ENCODE assay signal across 9 cellular contexts in genomic region chr14:94051115-94051514, GRCh38. TPM values are rescaled to one million over a fixed set of nuclear protein-coding genes. Genes with fewer than 3 reads are reported as not detected.
DNase-seq lines count a peak whose midpoint lies in the region; ATAC-seq and TF ChIP-seq lines count a peak whose summit lies in the region.
"Had no signal": no experiment of that assay in that cellular context is flagged by ENCODE, and none has a peak within 500 bp of the region (broad histone marks: within the 10 kb centered on the region; RNA-seq: fewer than 3 reads in every experiment).

No MANE protein-coding gene starts in this region.

- no peak overlapping the region for H2AFZ ChIP-seq in hepatocyte

- no peaks in the 10 kb centered on the region for H3K4me1 Mint-ChIP-seq in stimulated activated naive B cell treated with anti-CD40 and anti-IgM and Interleukin-4, amounts not matched to agents 10 μg/mL and 1 μg/mL and 100 μg/mL, for 72 hours

- peaks cover 46 to 71% of the 10 kb centered on the region in 2 donors for H3K36me3 Mint-ChIP-seq in stimulated activated naive B cell treated with anti-CD40 and anti-IgM and Interleukin-4, amounts not matched to agents 10 μg/mL and 1 μg/mL and 100 μg/mL, for 72 hours

- 44 to 57% (median 49%) methylated on average over 9 of the region's 9 CpGs for WGBS in adrenal gland, 4 donors
- WGBS in hepatocyte (ENCODE audit: low lambda C conversion rate, missing lambda C conversion rate), result 68% methylated on average over 9 of the region's 9 CpGs

- DNase-seq in NCI-H1694 treated with DMSO at 0.1 percent for 48 hours (lab: John Stamatoyannopoulos, UW) (peak; percentile 17), NCI-H1694 (lab: John Stamatoyannopoulos, UW) (no peak), adrenal gland (peak in 6 of 7 donors; percentile 46 to 73 (median 63)), hepatocyte (ENCODE audit: low spot score) (peak; percentile 53)
- DNase-seq in stimulated activated naive B cell treated with anti-CD40 and anti-IgM and Interleukin-4, amounts not matched to agents 10 μg/mL and 1 μg/mL and 100 μg/mL, for 72 hours, result no peak

- H3K27ac Mint-ChIP-seq in stimulated activated naive B cell treated with anti-CD40 and anti-IgM and Interleukin-4, amounts not matched to agents 10 μg/mL and 1 μg/mL and 100 μg/mL, for 72 hours, result peak overlapping the region; percentile 65

- H3K9me3 ChIP-seq in adrenal gland (replicated peaks in 1 of 3) (no peaks in the 10 kb centered on the region), hepatocyte (ENCODE audit: low read depth) (no peaks in the 10 kb centered on the region)

- H3K79me2 ChIP-seq in hepatocyte, result no peaks in the 10 kb centered on the region

- intact Hi-C loops in adrenal gland (cut with DNase I), result no loop called here

- no peak for ATAC-seq in stimulated activated naive B cell treated with anti-CD40 and anti-IgM and Interleukin-4, amounts not matched to agents 10 μg/mL and 1 μg/mL and 100 μg/mL, for 72 hours (replicated peaks)
- ATAC-seq in HG03108 (IDR thresholded peaks at IDR 0.05; ENCODE audit: unreplicated experiment) (no peak), GM19467 (IDR thresholded peaks at IDR 0.05; ENCODE audit: unreplicated experiment) (no peak), GM18498 (IDR thresholded peaks at IDR 0.05; ENCODE audit: unreplicated experiment) (no peak)

- H3K9me3 Mint-ChIP-seq in stimulated activated naive B cell treated with anti-CD40 and anti-IgM and Interleukin-4, amounts not matched to agents 10 μg/mL and 1 μg/mL and 100 μg/mL, for 72 hours, result no peaks in the 10 kb centered on the region

- H3K9me2 ChIP-seq in hepatocyte (replicated peaks; ENCODE audit: insufficient read depth), result no peaks in the 10 kb centered on the region

- TF ChIP-seq CTCF in adrenal gland (IDR thresholded peaks at IDR 0.05) (peak in 5 of 6 experiments; percentile 35 to 49 (median 42)), hepatocyte (IDR thresholded peaks at IDR 0.05; ENCODE audit: poor library complexity) (peak; percentile 52)

- H3K27me3 Mint-ChIP-seq in stimulated activated naive B cell treated with anti-CD40 and anti-IgM and Interleukin-4, amounts not matched to agents 10 μg/mL and 1 μg/mL and 100 μg/mL, for 72 hours, result no peaks in the 10 kb centered on the region

- TF ChIP-seq POLR2A in adrenal gland (IDR thresholded peaks at IDR 0.05), result no peak

- H3K4me3 ChIP-seq in adrenal gland, result no peak overlapping the region
- no peak overlapping the region for H3K4me3 ChIP-seq in hepatocyte

- peaks cover 0 to 98% of the 10 kb centered on the region in 2 donors for H3K36me3 ChIP-seq in adrenal gland (replicated peaks in 1 of 2)
- H3K36me3 ChIP-seq in hepatocyte (replicated peaks; ENCODE audit: insufficient read depth, low read depth), result no peaks in the 10 kb centered on the region

- H3K4me3 Mint-ChIP-seq in stimulated activated naive B cell treated with anti-CD40 and anti-IgM and Interleukin-4, amounts not matched to agents 10 μg/mL and 1 μg/mL and 100 μg/mL, for 72 hours, result no peak overlapping the region

- peaks cover 7% of the 10 kb centered on the region in 2 donors for H3K4me1 ChIP-seq in adrenal gland (replicated peaks in 1 of 2)
- H3K4me1 ChIP-seq in hepatocyte (ENCODE audit: insufficient read depth), result no peaks in the 10 kb centered on the region

- H3K27me3 ChIP-seq in adrenal gland (no peaks in the 10 kb centered on the region), hepatocyte (no peaks in the 10 kb centered on the region)

- peak overlapping the region in 3 of 5 donors; percentile 7 to 13 (median 9) for H3K27ac ChIP-seq in adrenal gland
- H3K27ac ChIP-seq in hepatocyte, result no peak overlapping the region
- H3K27ac ChIP-seq: C4-2B had no signal

- no peaks in the 10 kb centered on the region for H4K20me1 ChIP-seq in hepatocyte (ENCODE audit: insufficient read depth, poor library complexity, severe bottlenecking)

- no peak overlapping the region for H3K4me2 ChIP-seq in hepatocyte

RNA-seq across cellular contexts. Expression of gene OTUB2, which starts 25.0 kb away (rescaled TPM):
- total RNA-seq in adrenal gland, result 1 to 10 TPM in 6 of 8 donors, under 1 TPM in 2; 0.17 to 2.5 (median 1.5) TPM
- polyA plus RNA-seq in adrenal gland, result 1 to 10 TPM in 1 of 3 donors, under 1 TPM in 2; 0.47 to 2.0 (median 0.48) TPM
- total RNA-seq in hepatocyte, result 2.1 and 2.7 TPM in 2 replicates
- 1.5 and 2.8 TPM in 2 replicates for polyA plus RNA-seq in hepatocyte

RNA-seq across cellular contexts. Expression of gene DDX24, which starts 29.9 kb away (rescaled TPM):
- total RNA-seq in adrenal gland (100 to 1,000 TPM; 221 to 423 (median 337) TPM), hepatocyte (127 and 134 TPM in 2 replicates)
- polyA plus RNA-seq in adrenal gland (100 to 1,000 TPM; 226 to 616 (median 296) TPM), hepatocyte (125 and 145 TPM in 2 replicates)

RNA-seq across cellular contexts. Expression of gene IFI27L1, which starts 30.0 kb away (rescaled TPM):
- total RNA-seq in adrenal gland (100 to 1,000 TPM in 1 of 8 donors, 10 to 100 TPM in 7; 54.3 to 233 (median 65.2) TPM), hepatocyte (16.7 and 18.9 TPM in 2 replicates)
- polyA plus RNA-seq in adrenal gland (100 to 1,000 TPM in 2 of 3 donors, 10 to 100 TPM in 1; 39.7 to 177 (median 101) TPM), hepatocyte (29.4 and 32.1 TPM in 2 replicates)

RNA-seq across cellular contexts. Expression of gene CCDC197, which starts 54.0 kb away (rescaled TPM):
- total RNA-seq in adrenal gland, result not detected
- polyA plus RNA-seq in adrenal gland, result not detected
- total RNA-seq in hepatocyte, result not detected in 2 replicates
- polyA plus RNA-seq in hepatocyte, result not detected in 2 replicates

RNA-seq across cellular contexts. Expression of gene IFI27, which starts 59.4 kb away (rescaled TPM):
- total RNA-seq in adrenal gland, result 100 to 1,000 TPM; 135 to 685 (median 415) TPM
- polyA plus RNA-seq in adrenal gland, result 1,000 to 10,000 TPM in 1 of 3 donors, 100 to 1,000 TPM in 2; 177 to 1,446 (median 256) TPM
- total RNA-seq in hepatocyte, result 1.1 and 1.8 TPM in 2 replicates
- polyA plus RNA-seq in hepatocyte, result 6.7 and 7.3 TPM in 2 replicates

Comparison
In these comparisons a context has a peak if more than half of its experiments do, and no peak if none do; other contexts are left out.
1. DNase-seq: peak in NCI-H1694 treated with DMSO at 0.1 percent for 48 hours (single experiment), adrenal gland (6 of 7) and hepatocyte (single experiment); none in NCI-H1694 (single experiment) and stimulated activated naive B cell treated with anti-CD40 and anti-IgM and Interleukin-4, amounts not matched to agents 10 μg/mL and 1 μg/mL and 100 μg/mL, for 72 hours (single experiment).